1 cellular context compared by ENCODE assay signal in the genomic region with DNA sequence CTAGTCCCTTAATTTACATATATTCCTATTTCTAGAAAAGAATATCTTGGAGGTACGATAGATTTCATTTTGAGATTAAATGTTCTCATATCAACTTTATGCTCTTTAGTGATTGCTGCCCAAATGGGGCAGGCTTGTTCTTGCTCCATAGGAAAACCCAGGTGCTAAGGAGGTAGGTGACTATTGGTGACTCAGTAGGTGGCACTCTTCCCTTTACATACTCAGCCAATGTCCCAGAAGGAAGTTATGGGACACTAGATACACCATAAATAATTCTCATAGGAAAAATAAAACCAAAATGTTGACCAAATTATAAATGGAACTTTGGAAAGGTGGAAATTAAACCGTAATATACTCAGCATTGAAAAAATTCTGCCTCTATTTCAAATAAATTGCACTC.
TF ChIP-seq lines count a peak whose summit lies in the region.

No MANE protein-coding gene starts in this region.

TF ChIP-seq in HCT116, 20 proteins besides CTCF, POLR2A, EP300 and RAD21 (continued from another document):
- TF ChIP-seq, protein P1, sequence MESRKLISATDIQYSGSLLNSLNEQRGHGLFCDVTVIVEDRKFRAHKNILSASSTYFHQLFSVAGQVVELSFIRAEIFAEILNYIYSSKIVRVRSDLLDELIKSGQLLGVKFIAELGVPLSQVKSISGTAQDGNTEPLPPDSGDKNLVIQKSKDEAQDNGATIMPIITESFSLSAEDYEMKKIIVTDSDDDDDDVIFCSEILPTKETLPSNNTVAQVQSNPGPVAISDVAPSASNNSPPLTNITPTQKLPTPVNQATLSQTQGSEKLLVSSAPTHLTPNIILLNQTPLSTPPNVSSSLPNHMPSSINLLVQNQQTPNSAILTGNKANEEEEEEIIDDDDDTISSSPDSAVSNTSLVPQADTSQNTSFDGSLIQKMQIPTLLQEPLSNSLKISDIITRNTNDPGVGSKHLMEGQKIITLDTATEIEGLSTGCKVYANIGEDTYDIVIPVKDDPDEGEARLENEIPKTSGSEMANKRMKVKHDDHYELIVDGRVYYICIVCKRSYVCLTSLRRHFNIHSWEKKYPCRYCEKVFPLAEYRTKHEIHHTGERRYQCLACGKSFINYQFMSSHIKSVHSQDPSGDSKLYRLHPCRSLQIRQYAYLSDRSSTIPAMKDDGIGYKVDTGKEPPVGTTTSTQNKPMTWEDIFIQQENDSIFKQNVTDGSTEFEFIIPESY (IDR thresholded peaks at IDR 0.05; ENCODE audit: extremely low read depth, insufficient replicate concordance, low read length): no peak
- TF ChIP-seq ZFX (IDR thresholded peaks at IDR 0.05): no peak
- TF ChIP-seq, protein P2, sequence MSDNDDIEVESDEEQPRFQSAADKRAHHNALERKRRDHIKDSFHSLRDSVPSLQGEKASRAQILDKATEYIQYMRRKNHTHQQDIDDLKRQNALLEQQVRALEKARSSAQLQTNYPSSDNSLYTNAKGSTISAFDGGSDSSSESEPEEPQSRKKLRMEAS (IDR thresholded peaks at IDR 0.05): no peak
- no peak for TF ChIP-seq EZH2phosphoT487 (IDR thresholded peaks at IDR 0.05; ENCODE audit: borderline replicate concordance)
- no peak for TF ChIP-seq ZNF274 (IDR thresholded peaks at IDR 0.05; ENCODE audit: low read depth, low read length)
- no peak for TF ChIP-seq CEBPB (IDR thresholded peaks at IDR 0.05; ENCODE audit: low read depth)
- no peak for TF ChIP-seq EGR1 (IDR thresholded peaks at IDR 0.05; ENCODE audit: low read depth)
- no peak for TF ChIP-seq REST (IDR thresholded peaks at IDR 0.05; ENCODE audit: low read depth)
- no peak for TF ChIP-seq TCF7L2 (IDR thresholded peaks at IDR 0.05; ENCODE audit: borderline replicate concordance, extremely low read depth, insufficient read depth, insufficient read length)
